26 cellular contexts compared by ENCODE assay signal in the genomic region with DNA sequence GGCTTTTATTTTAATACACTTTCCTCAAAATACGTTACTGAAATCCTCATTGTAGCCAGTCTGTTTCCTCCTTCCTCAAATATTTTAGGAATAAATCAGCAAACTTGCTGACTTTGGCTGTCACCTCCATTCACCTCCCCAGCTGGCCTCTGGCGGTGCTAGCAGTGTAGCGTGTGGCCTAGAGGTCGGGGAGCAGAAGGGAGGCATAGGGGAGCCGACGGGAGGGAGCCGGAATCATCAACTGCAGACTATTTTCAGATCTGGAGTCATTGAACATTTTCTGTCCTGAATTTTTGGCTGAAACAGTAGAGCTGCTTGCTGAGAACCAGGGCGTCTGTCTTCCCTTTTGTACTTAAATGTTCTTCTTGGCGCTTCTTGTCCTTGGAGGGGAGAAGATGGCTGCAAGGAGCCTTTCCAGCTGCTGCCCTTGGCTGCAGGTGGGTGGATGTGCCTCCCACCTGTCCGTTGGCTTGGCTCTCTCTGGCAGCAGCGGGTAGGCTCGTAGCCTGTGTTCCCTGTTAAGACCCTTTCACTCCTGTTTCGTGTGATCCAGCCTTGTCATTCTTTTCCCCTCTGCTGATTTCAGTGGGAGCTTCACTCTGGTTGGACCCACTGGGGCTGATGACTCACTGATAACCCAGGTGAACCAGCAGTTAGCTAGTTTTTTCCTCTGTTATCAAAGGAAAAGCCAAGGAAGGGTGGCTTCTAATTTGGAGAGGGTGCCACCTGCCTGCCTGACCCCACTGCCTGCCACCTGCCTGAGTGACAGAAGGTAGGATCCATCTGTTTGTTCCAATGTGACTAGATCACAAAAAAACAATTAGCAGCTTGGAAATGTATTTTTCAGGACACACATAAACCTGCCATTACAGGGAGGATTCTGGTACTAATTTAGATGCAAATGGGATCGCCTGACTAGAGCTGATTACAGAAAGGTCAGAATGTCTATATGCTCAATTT.
DNase-seq lines count a peak whose midpoint lies in the region; ATAC-seq and TF ChIP-seq lines count a peak whose summit lies in the region.
"Had no signal": no experiment of that assay in that cellular context is flagged by ENCODE, and none has a peak within 500 bp of the region (broad histone marks: within the 10 kb centered on the region; RNA-seq: fewer than 3 reads in every experiment).

No MANE protein-coding gene starts in this region.

- no peaks in the 10 kb centered on the region for H3K36me3 Mint-ChIP-seq in WTC11
- H3K36me3 Mint-ChIP-seq: activated naive CD8-positive, alpha-beta T cell treated with anti-CD3 and anti-CD28 coated beads, Interleukin-2, amount 10 ng/mL, durations not matched to agents 7 days and 5 days; brain; IgD-negative memory B cell; type B pancreatic cell had no signal

- CTCF ChIA-PET in WTC11 (lab: Charles Lee): interaction anchor here (1.0 to 1.4 kb wide), 3 partner anchors 15 to 348 kb away, joined by 3 to 4 read pairs (median 3); partner anchors contain the start of gene PRSS48

- no peaks in the 10 kb centered on the region for H3K27me3 Mint-ChIP-seq in WTC11 (ENCODE audit: low read depth)
- H3K27me3 Mint-ChIP-seq: type B pancreatic cell had no signal

- H3K36me3 ChIP-seq in tibial artery: no peaks in the 10 kb centered on the region
- H3K36me3 ChIP-seq: gastroesophageal sphincter, Peyer's patch, prostate gland, SJSA1 had no signal

- no peaks in the 10 kb centered on the region for H3K27me3 ChIP-seq in tibial artery
- H3K27me3 ChIP-seq: gastroesophageal sphincter, Peyer's patch, SJSA1 had no signal

- H3K27ac Mint-ChIP-seq in WTC11: peak overlapping the region; percentile 66
- H3K27ac Mint-ChIP-seq: activated naive CD8-positive, alpha-beta T cell treated with anti-CD3 and anti-CD28 coated beads, Interleukin-2, amount 10 ng/mL, durations not matched to agents 7 days and 5 days; activated T-helper 2 cell treated with anti-CD3 and anti-CD28 coated beads, Interferon-gamma antibody, Interleukin-2, Interleukin-4, amounts not matched to agents 10 μg/mL and 5 μg/mL and 100 μg/mL, durations not matched to agents 14 hours and 24 hours and 36 hours; naive thymus-derived CD8-positive, alpha-beta T cell; stimulated activated naive CD8-positive, alpha-beta T cell treated with anti-CD3 and anti-CD28 coated beads, Interleukin-15, Interleukin-2, amounts not matched to agents 100 ng/mL and 50 ng/mL, for 24 hours; T-helper 1 cell treated with Interleukin-12 subunit alpha and Interleukin-12 subunit beta and Interleukin-4 antibody, amounts not matched to agents 30 μg/mL and 1 μg/mL, for 36 hours; type B pancreatic cell had no signal

- TF ChIP-seq CTCF in WTC11 (IDR thresholded peaks at IDR 0.05): no peak
- TF ChIP-seq CTCF in tibial artery (IDR thresholded peaks at IDR 0.05): no peak

- H3K4me3 Mint-ChIP-seq in WTC11: no peak overlapping the region
- H3K4me3 Mint-ChIP-seq: activated naive CD8-positive, alpha-beta T cell treated with anti-CD3 and anti-CD28 coated beads, Interleukin-2, amount 10 ng/mL, durations not matched to agents 7 days and 5 days; brain; IgD-negative memory B cell; naive thymus-derived CD8-positive, alpha-beta T cell; stimulated activated naive CD8-positive, alpha-beta T cell treated with anti-CD3 and anti-CD28 coated beads, Interleukin-15, Interleukin-2, amounts not matched to agents 100 ng/mL and 50 ng/mL, for 24 hours; T-helper 1 cell treated with Interleukin-12 subunit alpha and Interleukin-12 subunit beta and Interleukin-4 antibody, amounts not matched to agents 30 μg/mL and 1 μg/mL, for 36 hours; type B pancreatic cell had no signal

- H3K4me1 ChIP-seq in tibial artery: peaks cover 0 to 12% (median 4%) of the 10 kb centered on the region in 4 donors
- H3K4me1 ChIP-seq: gastroesophageal sphincter, Peyer's patch had no signal

- H3K4me3 ChIP-seq in tibial artery: no peak overlapping the region
- H3K4me3 ChIP-seq: gastroesophageal sphincter, Peyer's patch, prostate gland, SJSA1, skin epidermis had no signal

- no peaks in the 10 kb centered on the region for H3K9me3 ChIP-seq in tibial artery
- H3K9me3 ChIP-seq: gastroesophageal sphincter, Peyer's patch, prostate gland, SJSA1 had no signal

- peaks cover 40% of the 10 kb centered on the region for H3K4me1 Mint-ChIP-seq in WTC11
- H3K4me1 Mint-ChIP-seq: activated naive CD8-positive, alpha-beta T cell treated with anti-CD3 and anti-CD28 coated beads, Interleukin-2, amount 10 ng/mL, durations not matched to agents 7 days and 5 days; IgD-negative memory B cell; naive thymus-derived CD8-positive, alpha-beta T cell had no signal

- ATAC-seq in WTC11: peak; percentile 34
- ATAC-seq in GM18498 (IDR thresholded peaks at IDR 0.05; ENCODE audit: unreplicated experiment): no peak
- ATAC-seq in GM21737 (IDR thresholded peaks at IDR 0.05; ENCODE audit: unreplicated experiment): no peak
- no peak for ATAC-seq in GM21528 (IDR thresholded peaks at IDR 0.05; ENCODE audit: low FRiP score, unreplicated experiment)
- ATAC-seq: gastroesophageal sphincter; naive thymus-derived CD8-positive, alpha-beta T cell had no signal

- no peak overlapping the region for H3K27ac ChIP-seq in tibial artery
- H3K27ac ChIP-seq: gastroesophageal sphincter, Peyer's patch, prostate gland, SJSA1, skin epidermis had no signal

- peak; percentile 65 for DNase-seq in NCI-H146 (lab: John Stamatoyannopoulos, UW)
- no peak for DNase-seq in WTC11 (ENCODE audit: low spot score)
- DNase-seq in hepatic stellate cell (ENCODE audit: low spot score): peak; percentile 42
- peak; percentile 30 to 67 for DNase-seq in tibial artery
- DNase-seq in NCI-H2196 treated with DMSO at 0.1 percent for 48 hours (lab: John Stamatoyannopoulos, UW; ENCODE audit: unreplicated experiment): no peak
- DNase-seq: activated CD4-positive, alpha-beta T cell treated with anti-CD3 and anti-CD28 coated beads, Interleukin-2, amount 50 U/mL, for 1 hour; activated naive CD8-positive, alpha-beta T cell treated with anti-CD3 and anti-CD28 coated beads, Interleukin-2, amount 10 ng/mL, durations not matched to agents 7 days and 5 days; DMS79 treated with DMSO at 0.1 percent for 48 hours; kidney; naive thymus-derived CD8-positive, alpha-beta T cell; NCI-H1417 treated with DMSO at 0.1 percent for 48 hours; NCI-H345; Peyer's patch had no signal

- intact Hi-C loops in tibial artery (cut with DNase I; ENCODE audit: low total_unique reads): no loop called here

- H3K9me3 Mint-ChIP-seq in WTC11: no peaks in the 10 kb centered on the region
- H3K9me3 Mint-ChIP-seq: activated naive CD8-positive, alpha-beta T cell treated with anti-CD3 and anti-CD28 coated beads, Interleukin-2, amount 10 ng/mL, durations not matched to agents 7 days and 5 days; activated T-helper 2 cell treated with anti-CD3 and anti-CD28 coated beads, Interferon-gamma antibody, Interleukin-2, Interleukin-4, amounts not matched to agents 10 μg/mL and 5 μg/mL and 100 μg/mL, durations not matched to agents 14 hours and 24 hours and 36 hours; brain; IgD-negative memory B cell; naive thymus-derived CD8-positive, alpha-beta T cell; stimulated activated naive CD8-positive, alpha-beta T cell treated with anti-CD3 and anti-CD28 coated beads, Interleukin-15, Interleukin-2, amounts not matched to agents 100 ng/mL and 50 ng/mL, for 24 hours; T-helper 1 cell treated with Interleukin-12 subunit alpha and Interleukin-12 subunit beta and Interleukin-4 antibody, amounts not matched to agents 30 μg/mL and 1 μg/mL, for 36 hours; type B pancreatic cell had no signal

- POLR2A ChIA-PET in WTC11 (lab: Charles Lee): no interaction called here

TF ChIP-seq in WTC11, 78 proteins besides CTCF, POLR2A, EP300 and RAD21 (continues in another document):
- TF ChIP-seq CREB1 (CRISPR knock-in tag; IDR thresholded peaks at IDR 0.05) (no peak), MYBL2 (CRISPR knock-in tag; IDR thresholded peaks at IDR 0.05) (no peak), OVOL2 (CRISPR knock-in tag; IDR thresholded peaks at IDR 0.05; ENCODE audit: borderline replicate concordance) (no peak), RORB (CRISPR knock-in tag; IDR thresholded peaks at IDR 0.05) (no peak), SOX15 (CRISPR knock-in tag; IDR thresholded peaks at IDR 0.05) (no peak), ZNF423 (CRISPR knock-in tag; IDR thresholded peaks at IDR 0.05) (no peak), TP53 (CRISPR knock-in tag; IDR thresholded peaks at IDR 0.05) (no peak), NFYB (CRISPR knock-in tag; conservative IDR thresholded peaks at IDR 0.05; ENCODE audit: low read depth) (no peak), ZNF263 (CRISPR knock-in tag; IDR thresholded peaks at IDR 0.05; ENCODE audit: low read depth) (no peak)
- TF ChIP-seq, protein P1, sequence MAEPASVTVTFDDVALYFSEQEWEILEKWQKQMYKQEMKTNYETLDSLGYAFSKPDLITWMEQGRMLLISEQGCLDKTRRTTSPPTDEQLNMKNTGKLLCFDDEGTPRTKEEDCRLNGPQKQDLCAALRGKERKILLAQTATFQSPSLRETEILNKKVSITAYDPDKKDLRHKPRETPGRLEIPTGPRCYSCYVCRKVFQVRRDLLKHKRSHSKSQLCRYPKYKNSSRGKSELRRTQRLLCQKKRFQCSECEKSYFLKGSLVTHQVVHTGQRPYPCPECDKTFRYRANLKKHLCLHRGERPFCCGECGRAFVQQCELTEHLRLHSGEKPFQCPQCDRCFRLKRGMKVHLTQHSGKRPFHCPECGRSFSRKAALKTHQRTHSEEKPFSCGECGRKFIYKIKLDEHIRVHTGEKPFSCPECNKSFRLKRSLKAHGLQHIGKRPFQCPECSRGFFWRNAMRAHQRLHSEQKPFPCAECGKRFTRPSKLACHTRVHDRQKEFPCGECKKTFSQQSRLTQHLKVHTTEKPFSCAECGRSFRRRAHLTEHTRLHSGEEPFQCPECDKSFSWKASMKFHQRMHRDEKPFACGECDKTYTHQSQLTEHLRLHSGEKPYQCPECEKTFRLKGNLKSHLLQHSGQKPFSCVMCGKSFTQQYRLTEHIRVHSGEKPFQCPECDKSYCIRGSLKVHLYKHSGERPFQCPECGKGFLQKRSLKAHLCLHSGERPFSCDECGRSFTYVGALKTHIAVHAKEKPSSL (CRISPR knock-in tag; conservative IDR thresholded peaks at IDR 0.05): no peak
- TF ChIP-seq, protein P2, sequence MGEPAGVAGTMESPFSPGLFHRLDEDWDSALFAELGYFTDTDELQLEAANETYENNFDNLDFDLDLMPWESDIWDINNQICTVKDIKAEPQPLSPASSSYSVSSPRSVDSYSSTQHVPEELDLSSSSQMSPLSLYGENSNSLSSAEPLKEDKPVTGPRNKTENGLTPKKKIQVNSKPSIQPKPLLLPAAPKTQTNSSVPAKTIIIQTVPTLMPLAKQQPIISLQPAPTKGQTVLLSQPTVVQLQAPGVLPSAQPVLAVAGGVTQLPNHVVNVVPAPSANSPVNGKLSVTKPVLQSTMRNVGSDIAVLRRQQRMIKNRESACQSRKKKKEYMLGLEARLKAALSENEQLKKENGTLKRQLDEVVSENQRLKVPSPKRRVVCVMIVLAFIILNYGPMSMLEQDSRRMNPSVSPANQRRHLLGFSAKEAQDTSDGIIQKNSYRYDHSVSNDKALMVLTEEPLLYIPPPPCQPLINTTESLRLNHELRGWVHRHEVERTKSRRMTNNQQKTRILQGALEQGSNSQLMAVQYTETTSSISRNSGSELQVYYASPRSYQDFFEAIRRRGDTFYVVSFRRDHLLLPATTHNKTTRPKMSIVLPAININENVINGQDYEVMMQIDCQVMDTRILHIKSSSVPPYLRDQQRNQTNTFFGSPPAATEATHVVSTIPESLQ (CRISPR knock-in tag; IDR thresholded peaks at IDR 0.05): no peak

Comparison
In these comparisons a context has a peak if more than half of its experiments do, and no peak if none do; other contexts are left out.
1. DNase-seq: peak in NCI-H146 (single experiment), hepatic stellate cell (single experiment) and tibial artery (2 of 2); none in WTC11 (single experiment) and NCI-H2196 treated with DMSO at 0.1 percent for 48 hours (single experiment).